Comparison of ENCODE assay signal across 17 cellular contexts in genomic region chr2:160111951-160112798, GRCh38. TPM values are rescaled to one million over a fixed set of nuclear protein-coding genes. Genes with fewer than 3 reads are reported as not detected.
DNase-seq lines count a peak whose midpoint lies in the region; ATAC-seq, FAIRE-seq and TF ChIP-seq lines count a peak whose summit lies in the region.
"Had no signal": no experiment of that assay in that cellular context is flagged by ENCODE, and none has a peak within 500 bp of the region (broad histone marks: within the 10 kb centered on the region; RNA-seq: fewer than 3 reads in every experiment).

No MANE protein-coding gene starts in this region.

- TF ChIP-seq CTCF in OCI-LY3 (IDR thresholded peaks at IDR 0.05; ENCODE audit: low read depth, low read length): no peak

- peak overlapping the region; percentile 33 for H3K4me2 ChIP-seq in OCI-LY3 (ENCODE audit: low read length)

- H4K20me1 ChIP-seq in OCI-LY3 (ENCODE audit: insufficient read depth, low read length): no peaks in the 10 kb centered on the region

- CTCF ChIA-PET in T-cell (lab: Charles Lee): interaction anchor here (0.5 to 2.5 kb wide), 13 partner anchors 26 to 947 kb away, joined by 3 to 16 read pairs (median 4); no protein-coding TSS in a partner anchor

- H3K4me1 Mint-ChIP-seq in T-cell: no peaks in the 10 kb centered on the region
- H3K4me1 Mint-ChIP-seq: activated B cell treated with CpG ODN at 0.5 μM for 24 hours had no signal

- H3K9ac ChIP-seq in OCI-LY3 (ENCODE audit: low read length): no peak overlapping the region

- no peaks in the 10 kb centered on the region for H3K36me3 Mint-ChIP-seq in T-cell

- H3K4me3 Mint-ChIP-seq in T-cell: no peak overlapping the region
- H3K4me3 Mint-ChIP-seq: activated B cell treated with CpG ODN at 0.5 μM for 24 hours; activated T-cell treated with anti-CD3 and anti-CD28 coated beads, Interleukin-2, amount 50 U/mL, for 72 hours had no signal

- no peak overlapping the region for H2AFZ ChIP-seq in OCI-LY3 (ENCODE audit: low read depth, low read length)

- no peak overlapping the region for H3K27ac ChIP-seq in OCI-LY3 (ENCODE audit: low read length)
- H3K27ac ChIP-seq: brain microvascular endothelial cell had no signal

- no peak overlapping the region for H3K4me3 ChIP-seq in OCI-LY3 (ENCODE audit: low read length)
- H3K4me3 ChIP-seq: MG63 had no signal

- ATAC-seq in GM18508 (IDR thresholded peaks at IDR 0.05; ENCODE audit: insufficient read depth, unreplicated experiment) (peak; percentile 64), GM21367 (IDR thresholded peaks at IDR 0.05; ENCODE audit: unreplicated experiment) (peak; percentile 46), HG02943 (IDR thresholded peaks at IDR 0.05; ENCODE audit: low read depth, unreplicated experiment) (peak; percentile 67), T-cell (replicated peaks in 1 of 4) (no peak)

- no peak for FAIRE-seq in HTR-8/SVneo (lab: Jason Lieb, UNC)
- FAIRE-seq: endometrium had no signal

- H3K27me3 ChIP-seq in OCI-LY3 (ENCODE audit: low read depth, low read length): peaks cover 29% of the 10 kb centered on the region
- H3K27me3 ChIP-seq: brain microvascular endothelial cell, MG63 had no signal

- H3K36me3 ChIP-seq in OCI-LY3 (replicated peaks; ENCODE audit: low read depth, low read length): no peaks in the 10 kb centered on the region
- H3K36me3 ChIP-seq: brain microvascular endothelial cell, MG63 had no signal

- POLR2A ChIA-PET in T-cell (lab: Charles Lee): interaction anchor here (0.6 to 0.7 kb wide), 2 partner anchors 52 to 822 kb away, joined by 4 to 8 read pairs; no protein-coding TSS in a partner anchor

- DNase-seq in HTR-8/SVneo (ENCODE audit: insufficient read length, low spot score): no peak
- DNase-seq in T-cell: no peak
- no peak for DNase-seq in amygdala (lab: John Stamatoyannopoulos, UW)
- DNase-seq in GF-D8 (lab: John Stamatoyannopoulos, UW): no peak
- DNase-seq: activated B cell treated with CpG ODN at 0.5 μM for 24 hours; activated T-cell treated with anti-CD3 and anti-CD28 coated beads, Interleukin-2, amount 50 U/mL, for 72 hours; brain microvascular endothelial cell; mammary epithelial cell; MG63; NCI-H446; posterior cingulate gyrus; SHP77 had no signal

- H3K79me2 ChIP-seq in OCI-LY3 (ENCODE audit: low read length): no peaks in the 10 kb centered on the region

- peaks cover 5 to 19% of the 10 kb centered on the region in 2 donors for H3K27me3 Mint-ChIP-seq in T-cell

- H3K4me1 ChIP-seq in OCI-LY3 (ENCODE audit: low read length): peaks cover 25% of the 10 kb centered on the region

- H3K27ac Mint-ChIP-seq in T-cell: no peak overlapping the region
- H3K27ac Mint-ChIP-seq: activated B cell treated with CpG ODN at 0.5 μM for 24 hours; activated T-cell treated with anti-CD3 and anti-CD28 coated beads, Interleukin-2, amount 50 U/mL, for 72 hours had no signal

- no peaks in the 10 kb centered on the region for H3K9me3 ChIP-seq in OCI-LY3 (ENCODE audit: insufficient read depth, low read length)
- H3K9me3 ChIP-seq: MG63 had no signal

- no peaks in the 10 kb centered on the region for H3K9me3 Mint-ChIP-seq in T-cell
- H3K9me3 Mint-ChIP-seq: activated T-cell treated with anti-CD3 and anti-CD28 coated beads, Interleukin-2, amount 50 U/mL, for 72 hours had no signal

RNA-seq across cellular contexts. Expression of gene PLA2R1, which starts 49.8 kb away (rescaled TPM):
- under 1 TPM in 1 of 5 donors, not detected in 4; 0.20 TPM for total RNA-seq in T-cell
- total RNA-seq: activated B cell treated with CpG ODN at 0.5 μM for 24 hours; activated T-cell treated with anti-CD3 and anti-CD28 coated beads, Interleukin-2, amount 50 U/mL, for 72 hours had no signal

Comparison
In these comparisons a context has a peak if more than half of its experiments do, and no peak if none do; other contexts are left out.
1. ATAC-seq: peak in GM18508 (single experiment), GM21367 (single experiment) and HG02943 (single experiment); none in T-cell (0 of 4).